In genomic region chr5:124908603-124909451, GRCh38 we compare ENCODE assay signal across 1 cellular context.
TF ChIP-seq lines count a peak whose summit lies in the region.

No MANE protein-coding gene starts in this region.

TF ChIP-seq in HepG2, 621 proteins besides CTCF, POLR2A, EP300 and RAD21 (continued from another document):
- TF ChIP-seq, protein P1, sequence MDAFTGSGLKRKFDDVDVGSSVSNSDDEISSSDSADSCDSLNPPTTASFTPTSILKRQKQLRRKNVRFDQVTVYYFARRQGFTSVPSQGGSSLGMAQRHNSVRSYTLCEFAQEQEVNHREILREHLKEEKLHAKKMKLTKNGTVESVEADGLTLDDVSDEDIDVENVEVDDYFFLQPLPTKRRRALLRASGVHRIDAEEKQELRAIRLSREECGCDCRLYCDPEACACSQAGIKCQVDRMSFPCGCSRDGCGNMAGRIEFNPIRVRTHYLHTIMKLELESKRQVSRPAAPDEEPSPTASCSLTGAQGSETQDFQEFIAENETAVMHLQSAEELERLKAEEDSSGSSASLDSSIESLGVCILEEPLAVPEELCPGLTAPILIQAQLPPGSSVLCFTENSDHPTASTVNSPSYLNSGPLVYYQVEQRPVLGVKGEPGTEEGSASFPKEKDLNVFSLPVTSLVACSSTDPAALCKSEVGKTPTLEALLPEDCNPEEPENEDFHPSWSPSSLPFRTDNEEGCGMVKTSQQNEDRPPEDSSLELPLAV (CRISPR knock-in tag; conservative IDR thresholded peaks at IDR 0.05; ENCODE audit: low read depth): no peak
